ENCODE assay signal across 25 cellular contexts in genomic region chr3:160192310-160192709, GRCh38. TPM values are rescaled to one million over a fixed set of nuclear protein-coding genes. Genes with fewer than 3 reads are reported as not detected.
A peak's percentile ranks its signal among the peaks of the same experiment; 100 is the strongest.
DNase-seq lines count a peak whose midpoint lies in the region; ATAC-seq and TF ChIP-seq lines count a peak whose summit lies in the region.
"Had no signal": no experiment of that assay in that cellular context is flagged by ENCODE, and none has a peak within 500 bp of the region (broad histone marks: within the 10 kb centered on the region; RNA-seq: fewer than 3 reads in every experiment).

No MANE protein-coding gene starts in this region.

- no peaks in the 10 kb centered on the region for H3K36me3 ChIP-seq in esophagus muscularis mucosa
- H3K36me3 ChIP-seq: BE2C, BLaER1 had no signal

- ATAC-seq in GM19463 (IDR thresholded peaks at IDR 0.05; ENCODE audit: unreplicated experiment): no peak

- H3K4me3 Mint-ChIP-seq in osteocyte (ENCODE audit: unreplicated experiment) (no peak overlapping the region), type B pancreatic cell (no peak overlapping the region)
- H3K4me3 Mint-ChIP-seq: CD14-positive monocyte; CD4-positive, alpha-beta memory T cell; CD4-positive, CD25-positive, alpha-beta regulatory T cell; CD8-positive, alpha-beta memory T cell had no signal

- no peak for TF ChIP-seq POLR2A in esophagus muscularis mucosa (IDR thresholded peaks at IDR 0.05; ENCODE audit: low read depth)

- no peaks in the 10 kb centered on the region for H3K4me1 ChIP-seq in esophagus muscularis mucosa
- H3K4me1 ChIP-seq: BLaER1 had no signal

- H3K27ac Mint-ChIP-seq in osteocyte (ENCODE audit: unreplicated experiment): no peak overlapping the region
- H3K27ac Mint-ChIP-seq in type B pancreatic cell: no peak overlapping the region
- H3K27ac Mint-ChIP-seq: CD14-positive monocyte; CD4-positive, alpha-beta memory T cell; CD8-positive, alpha-beta memory T cell had no signal

- intact Hi-C loops in esophagus muscularis mucosa (cut with DNase I): no loop called here

- H3K9me3 Mint-ChIP-seq in osteocyte (ENCODE audit: unreplicated experiment): no peaks in the 10 kb centered on the region
- H3K9me3 Mint-ChIP-seq in type B pancreatic cell: no peaks in the 10 kb centered on the region
- H3K9me3 Mint-ChIP-seq: CD4-positive, alpha-beta memory T cell had no signal

- no peaks in the 10 kb centered on the region for H3K36me3 Mint-ChIP-seq in osteocyte (ENCODE audit: unreplicated experiment)
- no peaks in the 10 kb centered on the region for H3K36me3 Mint-ChIP-seq in type B pancreatic cell
- H3K36me3 Mint-ChIP-seq: CD14-positive monocyte; CD4-positive, alpha-beta memory T cell; CD8-positive, alpha-beta memory T cell had no signal

- H3K27ac ChIP-seq in esophagus muscularis mucosa (replicated peaks in 1 of 4): no peak overlapping the region
- H3K27ac ChIP-seq: BLaER1 had no signal

- H3K4me1 Mint-ChIP-seq in osteocyte (ENCODE audit: unreplicated experiment) (no peaks in the 10 kb centered on the region), type B pancreatic cell (ENCODE audit: unreplicated experiment) (no peaks in the 10 kb centered on the region)
- H3K4me1 Mint-ChIP-seq: CD14-positive monocyte; CD4-positive, alpha-beta memory T cell; CD4-positive, CD25-positive, alpha-beta regulatory T cell; CD8-positive, alpha-beta memory T cell had no signal

- DNase-seq in esophagus muscularis mucosa (ENCODE audit: extremely low spot score): peak; percentile 75
- DNase-seq in osteocyte (ENCODE audit: extremely low spot score, unreplicated experiment): peak; percentile 71
- DNase-seq in type B pancreatic cell (ENCODE audit: extremely low spot score, unreplicated experiment): peak; percentile 24
- DNase-seq in activated naive CD4-positive, alpha-beta T cell treated with Interleukin-2 at 50 U/mL for 16 hours: no peak
- no peak for DNase-seq in NCI-H524 (lab: John Stamatoyannopoulos, UW)
- DNase-seq: 8988T; ACHN; BE2C; C1 segment of cervical spinal cord; CD4-positive, alpha-beta memory T cell; CD4-positive, CD25-positive, alpha-beta regulatory T cell; CD8-positive, alpha-beta memory T cell; COR-L47; DMS 273 treated with DMSO at 0.1 percent for 48 hours; DMS153; DMS53; DMS79; DND-41; EL; GF-D8 had no signal

- TF ChIP-seq CTCF in esophagus muscularis mucosa (IDR thresholded peaks at IDR 0.05) (no peak), osteocyte (IDR thresholded peaks at IDR 0.05) (no peak), type B pancreatic cell (conservative IDR thresholded peaks at IDR 0.05) (no peak)

- H3K27me3 Mint-ChIP-seq in osteocyte (ENCODE audit: unreplicated experiment) (peaks cover 5% of the 10 kb centered on the region), type B pancreatic cell (no peaks in the 10 kb centered on the region)

- no peak for TF ChIP-seq EP300 in esophagus muscularis mucosa (IDR thresholded peaks at IDR 0.05)

- H3K27me3 ChIP-seq in esophagus muscularis mucosa: no peaks in the 10 kb centered on the region
- H3K27me3 ChIP-seq: BE2C, BLaER1 had no signal

- no peak overlapping the region for H3K4me3 ChIP-seq in esophagus muscularis mucosa
- H3K4me3 ChIP-seq: BLaER1 had no signal

- no peaks in the 10 kb centered on the region for H3K9me3 ChIP-seq in esophagus muscularis mucosa
- H3K9me3 ChIP-seq: BE2C had no signal

- 100% methylated on average over 1 of the region's 1 CpG for WGBS in esophagus muscularis mucosa

RNA-seq across cellular contexts. Expression of gene C3orf80, which starts 32.9 kb away (rescaled TPM):
- total RNA-seq in esophagus muscularis mucosa: under 1 TPM; under 0.01 to 0.26 (median 0.17) TPM
- not detected in 2 replicates for total RNA-seq in osteocyte
- total RNA-seq in type B pancreatic cell (ENCODE audit: low replicate concordance): 2.6 and 2.8 TPM in 2 replicates
- total RNA-seq: A673; CD4-positive, alpha-beta memory T cell; CD8-positive, alpha-beta memory T cell; G401 had no signal

Comparison
In these comparisons a context has a peak if more than half of its experiments do, and no peak if none do; other contexts are left out.
1. DNase-seq: peak in esophagus muscularis mucosa (single experiment), osteocyte (single experiment) and type B pancreatic cell (single experiment); none in activated naive CD4-positive, alpha-beta T cell treated with Interleukin-2 at 50 U/mL for 16 hours (single experiment) and NCI-H524 (0 of 2).